In genomic region chr17:72632026-72632684, GRCh38 we compare ENCODE assay signal across 10 cellular contexts.
DNase-seq lines count a peak whose midpoint lies in the region; ATAC-seq, FAIRE-seq and TF ChIP-seq lines count a peak whose summit lies in the region.
"Had no signal": no experiment of that assay in that cellular context is flagged by ENCODE, and none has a peak within 500 bp of the region (broad histone marks: within the 10 kb centered on the region; RNA-seq: fewer than 3 reads in every experiment).

No MANE protein-coding gene starts in this region.

- H3K4me3 Mint-ChIP-seq in activated naive CD4-positive, alpha-beta T cell treated with anti-CD3 and anti-CD28 coated beads for 36 hours, result no peak overlapping the region

- peaks cover 2% of the 10 kb centered on the region for H3K9me3 Mint-ChIP-seq in activated naive CD4-positive, alpha-beta T cell treated with anti-CD3 and anti-CD28 coated beads for 36 hours

- intact Hi-C loops in HepG2 (cut with micrococcal nuclease; ENCODE audit: unreplicated experiment), result loop anchor here (1.0 to 5.0 kb wide), 5 partner anchors 17 to 71 kb away; no protein-coding TSS in a partner anchor
- intact Hi-C loops in activated naive CD4-positive, alpha-beta T cell treated with anti-CD3 and anti-CD28 coated beads for 36 hours (cut with micrococcal nuclease), result no loop called here

- no peaks in the 10 kb centered on the region for H3K27me3 ChIP-seq in HepG2 (ENCODE audit: control insufficient read depth in 1 of 2, insufficient read depth in 2 of 2, low read length in 2 of 2)
- H3K27me3 ChIP-seq: brain microvascular endothelial cell, ovary had no signal

- in situ Hi-C loops in Caki2 (cut with HindIII; ENCODE audit: low pct_unique_long_range_greater_than_20kb, low sequenced_read_pairs), result no loop called here
- in situ Hi-C loops in HepG2 (cut with HindIII; ENCODE audit: extremely low pct_ligation_motif_present, low pct_unique_long_range_greater_than_20kb), result no loop called here

- H3K9me3 ChIP-seq in HepG2 (ENCODE audit: low read length), result no peaks in the 10 kb centered on the region
- H3K9me3 ChIP-seq: ovary had no signal

- H3K27ac ChIP-seq in HepG2 (ENCODE audit: extremely low read length, insufficient read depth, low read length), result peak overlapping the region; percentile 51
- H3K27ac ChIP-seq: brain microvascular endothelial cell, ovary had no signal

- POLR2A ChIA-PET in HepG2 (lab: Yijun Ruan, JAX), result interaction anchor here (0.6 to 5.2 kb wide), 24 partner anchors 11 to 84 kb away, joined by 3 to 48 read pairs (median 4); no protein-coding TSS in a partner anchor

- peaks cover 56% of the 10 kb centered on the region for H3K4me1 ChIP-seq in HepG2 (ENCODE audit: insufficient read depth, low read length)

- H3K27ac Mint-ChIP-seq in activated naive CD4-positive, alpha-beta T cell treated with anti-CD3 and anti-CD28 coated beads for 36 hours, result no peak overlapping the region

- WGBS in HepG2 (ENCODE audit: low lambda C conversion rate), result 2% methylated on average over 18 of the region's 19 CpGs

- H3K4me3 ChIP-seq in HepG2 (replicated peaks in 1 of 3; ENCODE audit: insufficient read depth in 1 of 3, low read depth in 2 of 3, low read length in 3 of 3), result peak overlapping the region; percentile 41 to 68 (median 47)
- H3K4me3 ChIP-seq: ovary had no signal

- TF ChIP-seq RAD21 in HepG2 (CRISPR knock-in tag; IDR thresholded peaks at IDR 0.05), result no peak; the same call in 1 of the 2 replicates

- H3K4me1 Mint-ChIP-seq in activated naive CD4-positive, alpha-beta T cell treated with anti-CD3 and anti-CD28 coated beads for 36 hours (ENCODE audit: low read depth), result peaks cover 14% of the 10 kb centered on the region

- peak; percentile 79 to 96; a peak in 3 of 4 replicates for TF ChIP-seq EP300 in HepG2 (IDR thresholded peaks at IDR 0.05; ENCODE audit: low read depth in 2 of 2, low read length in 2 of 2)
- TF ChIP-seq EP300 in HepG2 (CRISPR knock-in tag; IDR thresholded peaks at IDR 0.05; ENCODE audit: borderline replicate concordance), result peak; percentile 99

- H3K4me2 ChIP-seq in HepG2 (ENCODE audit: low read depth, low read length), result peak overlapping the region; percentile 92

- peak; percentile 93 for ATAC-seq in HepG2
- no peak for ATAC-seq in GM19035 (IDR thresholded peaks at IDR 0.05; ENCODE audit: unreplicated experiment)
- ATAC-seq in GM19455 (IDR thresholded peaks at IDR 0.05; ENCODE audit: unreplicated experiment), result no peak

- H3K36me3 Mint-ChIP-seq in activated naive CD4-positive, alpha-beta T cell treated with anti-CD3 and anti-CD28 coated beads for 36 hours (ENCODE audit: low read depth), result no peaks in the 10 kb centered on the region

- H2AFZ ChIP-seq in HepG2 (ENCODE audit: low read length), result no peak overlapping the region

- no peaks in the 10 kb centered on the region for H3K79me2 ChIP-seq in HepG2 (ENCODE audit: insufficient read depth, low read length)

- peak; percentile 70 for TF ChIP-seq CTCF in HepG2 (CRISPR knock-in tag; IDR thresholded peaks at IDR 0.05)

- TF ChIP-seq POLR2A in HepG2 (IDR thresholded peaks at IDR 0.05; ENCODE audit: insufficient read depth in 1 of 2, low read depth in 2 of 2, low read length in 2 of 2), result peak; percentile 49 to 74; a peak in 3 of 4 replicates

- no peaks in the 10 kb centered on the region for H3K36me3 ChIP-seq in HepG2 (replicated peaks in 1 of 2; ENCODE audit: control insufficient read depth in 1 of 2, insufficient read depth in 2 of 2, low read length in 2 of 2)
- H3K36me3 ChIP-seq: brain microvascular endothelial cell, ovary had no signal

- peak; percentile 85 for DNase-seq in Caki2 (ENCODE audit: low read depth)
- DNase-seq in NCI-H1105 treated with DMSO at 0.1 percent for 48 hours (lab: John Stamatoyannopoulos, UW), result peak; percentile 84
- DNase-seq in SW480 (ENCODE audit: low spot score), result peak; percentile 97
- DNase-seq in HepG2 (ENCODE audit: low spot score), result peak; percentile 98
- no peak for DNase-seq in activated naive CD4-positive, alpha-beta T cell treated with anti-CD3 and anti-CD28 coated beads for 36 hours
- DNase-seq in SIG-M5 treated with dmso at 0.1 percent for 504 hours (lab: John Stamatoyannopoulos, UW; ENCODE audit: unreplicated experiment), result no peak
- DNase-seq: brain microvascular endothelial cell, ovary had no signal

- H3K27me3 Mint-ChIP-seq in activated naive CD4-positive, alpha-beta T cell treated with anti-CD3 and anti-CD28 coated beads for 36 hours (ENCODE audit: low read depth), result peaks cover 5% of the 10 kb centered on the region

- CTCF ChIA-PET in HepG2 (lab: Yijun Ruan, JAX; ENCODE audit: low intra/inter-chr PET ratio, low total read pairs), result interaction anchor here (1.2 kb wide), 1 partner anchor 72 kb away, joined by 4 read pairs; no protein-coding TSS in a partner anchor
- CTCF ChIA-PET in activated naive CD4-positive, alpha-beta T cell treated with anti-CD3 and anti-CD28 coated beads for 36 hours (lab: Charles Lee), result no interaction called here

- peak; percentile 100 for FAIRE-seq in HepG2 (lab: Jason Lieb, UNC)

- BruUV-seq in HepG2 (replicated peaks; lab: Mats Ljungman, UMichigan), result no TSS peak

- H4K20me1 ChIP-seq in HepG2 (ENCODE audit: insufficient read depth, low read length), result no peaks in the 10 kb centered on the region

- peak overlapping the region; percentile 58 for H3K9ac ChIP-seq in HepG2 (ENCODE audit: insufficient read depth, low read depth, low read length)

TF ChIP-seq in HepG2, 621 proteins besides CTCF, POLR2A, EP300 and RAD21 (continues in another document):
- TF ChIP-seq SRSF9 (IDR thresholded peaks at IDR 0.05; ENCODE audit: borderline replicate concordance, insufficient read depth, low read depth, low read length, poor library complexity, severe bottlenecking) (no peak), ZNF18 (CRISPR knock-in tag; IDR thresholded peaks at IDR 0.05; ENCODE audit: insufficient replicate concordance) (no peak), HNRNPL (IDR thresholded peaks at IDR 0.05; ENCODE audit: low read depth, low read length) (peak; percentile 51; the same call in 1 of the 2 replicates), NCOA1 (CRISPR knock-in tag; IDR thresholded peaks at IDR 0.05) (no peak), JARID2 (CRISPR knock-in tag; IDR thresholded peaks at IDR 0.05; ENCODE audit: insufficient replicate concordance) (peak; percentile 96), TP53 (CRISPR knock-in tag; conservative IDR thresholded peaks at IDR 0.05) (no peak)
- TF ChIP-seq, protein P1, sequence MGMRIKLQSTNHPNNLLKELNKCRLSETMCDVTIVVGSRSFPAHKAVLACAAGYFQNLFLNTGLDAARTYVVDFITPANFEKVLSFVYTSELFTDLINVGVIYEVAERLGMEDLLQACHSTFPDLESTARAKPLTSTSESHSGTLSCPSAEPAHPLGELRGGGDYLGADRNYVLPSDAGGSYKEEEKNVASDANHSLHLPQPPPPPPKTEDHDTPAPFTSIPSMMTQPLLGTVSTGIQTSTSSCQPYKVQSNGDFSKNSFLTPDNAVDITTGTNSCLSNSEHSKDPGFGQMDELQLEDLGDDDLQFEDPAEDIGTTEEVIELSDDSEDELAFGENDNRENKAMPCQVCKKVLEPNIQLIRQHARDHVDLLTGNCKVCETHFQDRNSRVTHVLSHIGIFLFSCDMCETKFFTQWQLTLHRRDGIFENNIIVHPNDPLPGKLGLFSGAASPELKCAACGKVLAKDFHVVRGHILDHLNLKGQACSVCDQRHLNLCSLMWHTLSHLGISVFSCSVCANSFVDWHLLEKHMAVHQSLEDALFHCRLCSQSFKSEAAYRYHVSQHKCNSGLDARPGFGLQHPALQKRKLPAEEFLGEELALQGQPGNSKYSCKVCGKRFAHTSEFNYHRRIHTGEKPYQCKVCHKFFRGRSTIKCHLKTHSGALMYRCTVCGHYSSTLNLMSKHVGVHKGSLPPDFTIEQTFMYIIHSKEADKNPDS (CRISPR knock-in tag; IDR thresholded peaks at IDR 0.05), result no peak
- TF ChIP-seq, protein P2, sequence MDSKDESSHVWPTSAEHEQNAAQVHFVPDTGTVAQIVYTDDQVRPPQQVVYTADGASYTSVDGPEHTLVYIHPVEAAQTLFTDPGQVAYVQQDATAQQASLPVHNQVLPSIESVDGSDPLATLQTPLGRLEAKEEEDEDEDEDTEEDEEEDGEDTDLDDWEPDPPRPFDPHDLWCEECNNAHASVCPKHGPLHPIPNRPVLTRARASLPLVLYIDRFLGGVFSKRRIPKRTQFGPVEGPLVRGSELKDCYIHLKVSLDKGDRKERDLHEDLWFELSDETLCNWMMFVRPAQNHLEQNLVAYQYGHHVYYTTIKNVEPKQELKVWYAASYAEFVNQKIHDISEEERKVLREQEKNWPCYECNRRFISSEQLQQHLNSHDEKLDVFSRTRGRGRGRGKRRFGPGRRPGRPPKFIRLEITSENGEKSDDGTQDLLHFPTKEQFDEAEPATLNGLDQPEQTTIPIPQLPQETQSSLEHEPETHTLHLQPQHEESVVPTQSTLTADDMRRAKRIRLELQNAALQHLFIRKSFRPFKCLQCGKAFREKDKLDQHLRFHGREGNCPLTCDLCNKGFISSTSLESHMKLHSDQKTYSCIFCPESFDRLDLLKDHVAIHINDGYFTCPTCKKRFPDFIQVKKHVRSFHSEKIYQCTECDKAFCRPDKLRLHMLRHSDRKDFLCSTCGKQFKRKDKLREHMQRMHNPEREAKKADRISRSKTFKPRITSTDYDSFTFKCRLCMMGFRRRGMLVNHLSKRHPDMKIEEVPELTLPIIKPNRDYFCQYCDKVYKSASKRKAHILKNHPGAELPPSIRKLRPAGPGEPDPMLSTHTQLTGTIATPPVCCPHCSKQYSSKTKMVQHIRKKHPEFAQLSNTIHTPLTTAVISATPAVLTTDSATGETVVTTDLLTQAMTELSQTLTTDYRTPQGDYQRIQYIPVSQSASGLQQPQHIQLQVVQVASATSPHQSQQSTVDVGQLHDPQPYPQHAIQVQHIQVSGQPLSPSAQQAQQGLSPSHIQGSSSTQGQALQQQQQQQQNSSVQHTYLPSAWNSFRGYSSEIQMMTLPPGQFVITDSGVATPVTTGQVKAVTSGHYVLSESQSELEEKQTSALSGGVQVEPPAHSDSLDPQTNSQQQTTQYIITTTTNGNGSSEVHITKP (CRISPR knock-in tag; IDR thresholded peaks at IDR 0.05; ENCODE audit: low read depth), result peak; percentile 91

Comparison
In these comparisons a context has a peak if more than half of its experiments do, and no peak if none do; other contexts are left out.
1. DNase-seq: peak in Caki2 (single experiment), NCI-H1105 treated with DMSO at 0.1 percent for 48 hours (single experiment), SW480 (single experiment) and HepG2 (single experiment); none in activated naive CD4-positive, alpha-beta T cell treated with anti-CD3 and anti-CD28 coated beads for 36 hours (single experiment) and SIG-M5 treated with dmso at 0.1 percent for 504 hours (single experiment).